Comparison of ENCODE assay signal across 26 cellular contexts in the genomic region with DNA sequence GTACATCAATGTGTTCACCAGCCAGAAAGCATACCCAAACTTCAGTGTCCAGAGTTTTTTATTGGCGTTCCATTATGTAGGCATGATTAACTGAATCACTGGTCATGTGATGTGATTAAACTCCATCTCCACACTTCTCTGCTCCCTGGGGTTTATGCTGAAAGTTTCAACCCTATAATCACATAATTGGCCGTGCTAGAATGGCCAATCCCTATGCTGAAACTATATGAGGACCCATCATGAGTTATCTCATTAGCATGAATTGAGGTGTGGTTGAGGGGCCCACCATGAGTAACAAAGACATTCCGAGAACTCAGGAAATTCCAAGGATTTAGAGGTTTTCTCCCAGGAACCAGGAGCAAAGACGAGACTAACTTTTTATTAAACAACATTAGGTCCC. TPM values are rescaled to one million over a fixed set of nuclear protein-coding genes. Genes with fewer than 3 reads are reported as not detected.
DNase-seq lines count a peak whose midpoint lies in the region; ATAC-seq and TF ChIP-seq lines count a peak whose summit lies in the region.
"Had no signal": no experiment of that assay in that cellular context is flagged by ENCODE, and none has a peak within 500 bp of the region (broad histone marks: within the 10 kb centered on the region; RNA-seq: fewer than 3 reads in every experiment).

No MANE protein-coding gene starts in this region.

- no peak for TF ChIP-seq POLR2A in IMR-90 (IDR thresholded peaks at IDR 0.05; ENCODE audit: low read depth, low read length)
- TF ChIP-seq POLR2A in GM18505 (IDR thresholded peaks at IDR 0.05; ENCODE audit: borderline replicate concordance, extremely low read depth, insufficient read depth, insufficient read length): no peak

- POLR2A ChIA-PET in IMR-90 (lab: Charles Lee; ENCODE audit: unreplicated experiment): no interaction called here

- intact Hi-C loops in IMR-90 (cut with micrococcal nuclease) (no loop called here), psoas muscle (cut with DNase I) (no loop called here)

- no peaks in the 10 kb centered on the region for H3K27me3 ChIP-seq in IMR-90 (ENCODE audit: control insufficient read depth, insufficient read depth, low read length)
- H3K27me3 ChIP-seq in psoas muscle (ENCODE audit: insufficient read depth in 3 of 3, low read length in 2 of 3): peaks cover 0 to 7% (median 0%) of the 10 kb centered on the region in 3 donors

- no peak overlapping the region; the same call in 1 of the 2 replicates for H2AK5ac ChIP-seq in IMR-90 (ENCODE audit: low read depth, low read length)

- no CpG with 5 or more reads among the region's 4 CpGs for WGBS in IMR-90 (ENCODE audit: extremely low coverage in 2 of 2, insufficient read length in 1 of 2), 2 experiments
- 57 to 72% (median 69%) methylated on average over 4 of the region's 4 CpGs for WGBS in psoas muscle, 3 donors

- peak overlapping the region in 1 of 2 experiments; percentile 57; a peak in 1 of 4 replicates for H4K8ac ChIP-seq in IMR-90 (ENCODE audit: low read depth in 2 of 2, low read length in 2 of 2)

- peak overlapping the region; percentile 50; the same call in 1 of the 3 replicates for H2BK15ac ChIP-seq in IMR-90 (ENCODE audit: low read depth, low read length)

- H3K23ac ChIP-seq in IMR-90 (ENCODE audit: low read depth, low read length): no peak overlapping the region

- in situ Hi-C loops in IMR-90 (cut with MboI; ENCODE audit: low sequenced_read_pairs): no loop called here

- H3K36me3 ChIP-seq in IMR-90 (ENCODE audit: control insufficient read depth, insufficient read depth, low read length): no peaks in the 10 kb centered on the region
- H3K36me3 ChIP-seq in psoas muscle (ENCODE audit: insufficient read depth in 1 of 2, low read depth in 1 of 2): no peaks in the 10 kb centered on the region
- H3K36me3 ChIP-seq: cardiac muscle cell, heart left ventricle, prostate gland, spleen, tibial artery had no signal

- H3K4me3 ChIP-seq in IMR-90 (ENCODE audit: insufficient read depth, low read depth, low read length) (no peak overlapping the region), retinal pigment epithelial cell (ENCODE audit: low read length) (no peak overlapping the region), psoas muscle (no peak overlapping the region)
- H3K4me3 ChIP-seq: cardiac muscle cell, heart left ventricle, prostate gland, spleen, tibial artery had no signal

- H2BK120ac ChIP-seq in IMR-90 (ENCODE audit: low read depth, low read length): peak overlapping the region; percentile 55

- no peak overlapping the region for H3K56ac ChIP-seq in IMR-90 (ENCODE audit: extremely low read depth, insufficient read depth, low read length)

- TF ChIP-seq CTCF in IMR-90 (conservative IDR thresholded peaks at IDR 0.05; ENCODE audit: low read depth, low read length) (no peak), retinal pigment epithelial cell (conservative IDR thresholded peaks at IDR 0.05; ENCODE audit: low read depth, low read length) (no peak), psoas muscle (IDR thresholded peaks at IDR 0.05) (no peak)

- 0 out of 2 replicates have a peak overlapping the region, but pooled peaks have one; percentile 79 for H3K14ac ChIP-seq in IMR-90 (replicated peaks; ENCODE audit: low read depth, low read length)

- dilution Hi-C loops in IMR-90 (cut with HindIII; ENCODE audit: low sequenced_read_pairs, unreplicated experiment): no loop called here

- DNase-seq in EH (ENCODE audit: low read depth): peak; percentile 90
- DNase-seq in IMR-90: peak; percentile 12
- peak; percentile 94 for DNase-seq in cerebellar cortex (ENCODE audit: low spot score)
- peak; percentile 88 for DNase-seq in retinal pigment epithelial cell (ENCODE audit: low read depth)
- no peak for DNase-seq in NCI-H510A (lab: John Stamatoyannopoulos, UW)
- DNase-seq in psoas muscle: no peak
- DNase-seq in amniotic stem cell (lab: John Stamatoyannopoulos, UW): no peak
- DNase-seq: activated CD4-positive, alpha-beta T cell treated with anti-CD3 and anti-CD28 coated beads, Interleukin-2, amount 50 U/mL, for 4 hours; activated CD8-positive, alpha-beta memory T cell treated with anti-CD3 and anti-CD28 coated beads, Interleukin-2, amount 50 U/mL, for 48 hours; activated gamma-delta T cell; AML-193; DND-41; heart left ventricle; left ventricle myocardium superior; NCI-H1436 treated with DMSO at 0.1 percent for 48 hours; NCI-H2171; NCI-H526 treated with DMSO at 0.1 percent for 48 hours; nephron progenitor cell; SHP77 treated with DMSO at 0.1 percent for 48 hours; spleen; stimulated activated CD4-positive, alpha-beta T cell treated with anti-CD3 and anti-CD28 coated beads, Interleukin-4, amount 100 ng/mL, for 24 hours; tibial artery had no signal

- no peak overlapping the region for H2AFZ ChIP-seq in IMR-90 (replicated peaks; ENCODE audit: low read length, poor library complexity)

- H3K4ac ChIP-seq in IMR-90 (ENCODE audit: low read depth, low read length): peak overlapping the region; percentile 71; the same call in 1 of the 2 replicates

- CTCF ChIA-PET in IMR-90 (lab: Yijun Ruan, JAX): no interaction called here

- no peak overlapping the region for H3K4me2 ChIP-seq in IMR-90 (ENCODE audit: low read depth, low read length)

- no peaks in the 10 kb centered on the region for H4K20me1 ChIP-seq in IMR-90 (ENCODE audit: insufficient read depth, low read length)

- TF ChIP-seq RAD21 in IMR-90 (IDR thresholded peaks at IDR 0.05; ENCODE audit: low read length): no peak

- H3K9me3 ChIP-seq in IMR-90 (ENCODE audit: control insufficient read depth, insufficient read depth, low read length) (no peaks in the 10 kb centered on the region), psoas muscle (no peaks in the 10 kb centered on the region)
- H3K9me3 ChIP-seq: heart left ventricle, prostate gland, spleen, tibial artery had no signal

- no peak overlapping the region; the same call in 1 of the 2 replicates for H2BK20ac ChIP-seq in IMR-90 (ENCODE audit: low read depth, low read length)

- no peak overlapping the region for H4K91ac ChIP-seq in IMR-90 (ENCODE audit: insufficient read depth, low read depth, low read length)

- no peak overlapping the region for H3K18ac ChIP-seq in IMR-90 (ENCODE audit: low read depth, low read length)

- H3K4me1 ChIP-seq in IMR-90 (ENCODE audit: control insufficient read depth, insufficient read depth, low read length) (peaks cover 4% of the 10 kb centered on the region; the same call in 1 of the 2 replicates), psoas muscle (no peaks in the 10 kb centered on the region)
- H3K4me1 ChIP-seq: heart left ventricle, prostate gland, spleen, tibial artery had no signal

- no peaks in the 10 kb centered on the region for H3K79me1 ChIP-seq in IMR-90 (ENCODE audit: low read depth in 1 of 2, low read length in 2 of 2)

- H2BK5ac ChIP-seq in IMR-90 (ENCODE audit: low read depth, low read length, poor library complexity, severe bottlenecking): no peak overlapping the region

- H4K5ac ChIP-seq in IMR-90 (ENCODE audit: low read depth, low read length): no peak overlapping the region

- H3K9me1 ChIP-seq in IMR-90 (ENCODE audit: insufficient read depth, low read length): 0 out of 2 replicates have a peak, but pooled peaks cover 2% of the 10 kb centered on the region

- H3K27ac ChIP-seq in IMR-90 (ENCODE audit: insufficient read depth, low read length): no peak overlapping the region
- no peak overlapping the region for H3K27ac ChIP-seq in psoas muscle
- H3K27ac ChIP-seq: cardiac muscle cell, heart left ventricle, prostate gland, spleen, tibial artery, VCaP had no signal

- no peak overlapping the region for H2AK9ac ChIP-seq in IMR-90 (replicated peaks; ENCODE audit: low read depth, low read length, poor library complexity)

- no TSS peak for BruUV-seq in IMR-90 (replicated peaks; lab: Mats Ljungman, UMichigan)

- H3K9ac ChIP-seq in IMR-90 (ENCODE audit: low read depth, low read length): no peak overlapping the region

- ATAC-seq in IMR-90 (ENCODE audit: low read depth) (no peak), psoas muscle (no peak), GM18505 (IDR thresholded peaks at IDR 0.05; ENCODE audit: unreplicated experiment) (no peak)
- ATAC-seq: heart left ventricle, left ventricle myocardium superior had no signal

TF ChIP-seq in IMR-90, 13 proteins besides CTCF, POLR2A, EP300 and RAD21 (continues in another document):
- TF ChIP-seq, protein P1, sequence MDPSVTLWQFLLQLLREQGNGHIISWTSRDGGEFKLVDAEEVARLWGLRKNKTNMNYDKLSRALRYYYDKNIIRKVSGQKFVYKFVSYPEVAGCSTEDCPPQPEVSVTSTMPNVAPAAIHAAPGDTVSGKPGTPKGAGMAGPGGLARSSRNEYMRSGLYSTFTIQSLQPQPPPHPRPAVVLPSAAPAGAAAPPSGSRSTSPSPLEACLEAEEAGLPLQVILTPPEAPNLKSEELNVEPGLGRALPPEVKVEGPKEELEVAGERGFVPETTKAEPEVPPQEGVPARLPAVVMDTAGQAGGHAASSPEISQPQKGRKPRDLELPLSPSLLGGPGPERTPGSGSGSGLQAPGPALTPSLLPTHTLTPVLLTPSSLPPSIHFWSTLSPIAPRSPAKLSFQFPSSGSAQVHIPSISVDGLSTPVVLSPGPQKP (IDR thresholded peaks at IDR 0.05; ENCODE audit: borderline replicate concordance, low read depth, low read length): no peak
- no peak for TF ChIP-seq FOS (IDR thresholded peaks at IDR 0.05; ENCODE audit: low read depth, low read length)
- no peak for TF ChIP-seq MAFK (IDR thresholded peaks at IDR 0.05; ENCODE audit: low read depth, low read length)
- TF ChIP-seq, protein P2, sequence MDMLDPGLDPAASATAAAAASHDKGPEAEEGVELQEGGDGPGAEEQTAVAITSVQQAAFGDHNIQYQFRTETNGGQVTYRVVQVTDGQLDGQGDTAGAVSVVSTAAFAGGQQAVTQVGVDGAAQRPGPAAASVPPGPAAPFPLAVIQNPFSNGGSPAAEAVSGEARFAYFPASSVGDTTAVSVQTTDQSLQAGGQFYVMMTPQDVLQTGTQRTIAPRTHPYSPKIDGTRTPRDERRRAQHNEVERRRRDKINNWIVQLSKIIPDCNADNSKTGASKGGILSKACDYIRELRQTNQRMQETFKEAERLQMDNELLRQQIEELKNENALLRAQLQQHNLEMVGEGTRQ (IDR thresholded peaks at IDR 0.05; ENCODE audit: low read depth, low read length): no peak
- no peak for TF ChIP-seq NFE2L2 (IDR thresholded peaks at IDR 0.05; ENCODE audit: low read depth, low read length)
- TF ChIP-seq MAZ (IDR thresholded peaks at IDR 0.05; ENCODE audit: borderline replicate concordance, low read depth, low read length): no peak
- TF ChIP-seq CEBPB (IDR thresholded peaks at IDR 0.05; ENCODE audit: low read depth, low read length): no peak
- TF ChIP-seq SMC3 (IDR thresholded peaks at IDR 0.05; ENCODE audit: low read depth, low read length): no peak
- TF ChIP-seq BHLHE40 (IDR thresholded peaks at IDR 0.05; ENCODE audit: low read depth, low read length): no peak
- no peak for TF ChIP-seq RCOR1 (IDR thresholded peaks at IDR 0.05; ENCODE audit: insufficient replicate concordance, low read length)

RNA-seq across cellular contexts. Expression of a gene that starts 31.8 kb away (rescaled TPM):
- 22.6 and 30.0 TPM in 2 replicates for total RNA-seq in IMR-90 (2012; rRNA removed)
- polyA plus RNA-seq in IMR-90 (2012; rRNA removed): 10.6 and 11.6 TPM in 2 replicates
- 6.6 and 6.8 TPM in 2 replicates for polyA plus RNA-seq in IMR-90 (2012; cell fraction: cytosol; rRNA removed)
- polyA plus RNA-seq in IMR-90 (2012; cell fraction: nucleus; rRNA removed; ENCODE audit: low replicate concordance): 3.8 and 13.9 TPM in 2 replicates
- 10 to 100 TPM; 24.8 to 29.5 (median 26.0) TPM for total RNA-seq in psoas muscle
- polyA plus RNA-seq in psoas muscle: 10 to 100 TPM in 1 of 3 donors, 1 to 10 TPM in 2; 8.9 to 16.8 (median 9.5) TPM

Comparison
In these comparisons a context has a peak if more than half of its experiments do, and no peak if none do; other contexts are left out.
1. DNase-seq: peak in EH (single experiment), IMR-90 (single experiment), cerebellar cortex (single experiment) and retinal pigment epithelial cell (single experiment); none in NCI-H510A (single experiment), psoas muscle (0 of 2) and amniotic stem cell (single experiment).